In the genomic region with DNA sequence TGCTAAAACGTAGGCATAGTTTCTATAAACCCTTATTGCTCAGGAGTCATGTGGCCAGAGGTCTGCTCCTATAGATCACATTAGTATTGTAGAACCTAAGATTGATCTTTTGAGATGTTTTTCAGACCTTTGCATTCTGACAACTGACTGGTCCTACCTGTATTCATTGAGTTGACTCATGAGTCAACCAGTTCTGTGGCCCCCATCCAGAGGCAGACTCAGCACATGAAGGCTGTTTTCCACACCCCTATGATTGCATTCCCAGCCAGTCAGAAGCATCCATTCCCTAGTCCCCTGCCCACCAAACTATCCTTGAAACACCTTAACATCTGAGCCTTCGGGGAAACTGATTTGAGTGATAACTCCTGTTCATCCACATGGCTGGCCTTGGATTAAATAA, we compare ENCODE assay signal across 20 cellular contexts.
DNase-seq lines count a peak whose midpoint lies in the region; ATAC-seq, FAIRE-seq and TF ChIP-seq lines count a peak whose summit lies in the region.
"Had no signal": no experiment of that assay in that cellular context is flagged by ENCODE, and none has a peak within 500 bp of the region (broad histone marks: within the 10 kb centered on the region; RNA-seq: fewer than 3 reads in every experiment).

No MANE protein-coding gene starts in this region.

- H3K4me1 Mint-ChIP-seq in HFFc6 (ENCODE audit: low read depth) = no peaks in the 10 kb centered on the region
- H3K4me1 Mint-ChIP-seq: B cell; CD4-positive, CD25-positive, alpha-beta regulatory T cell had no signal

- no peak overlapping the region for H3K4me3 Mint-ChIP-seq in HFFc6
- H3K4me3 Mint-ChIP-seq: B cell; CD4-positive, CD25-positive, alpha-beta regulatory T cell; CD8-positive, alpha-beta T cell had no signal

- H3K27ac Mint-ChIP-seq in HFFc6 = no peak overlapping the region
- H3K27ac Mint-ChIP-seq: B cell; CD4-positive, CD25-positive, alpha-beta regulatory T cell; CD8-positive, alpha-beta T cell had no signal

- H3K4me3 ChIP-seq in bronchial epithelial cell (ENCODE audit: low read depth, low read length) (no peak overlapping the region), epithelial cell of esophagus (ENCODE audit: low read length) (no peak overlapping the region), iPS-18c (ENCODE audit: insufficient read depth, low read depth, low read length) (peak overlapping the region; percentile 3; the same call in 1 of the 2 replicates)
- H3K4me3 ChIP-seq: BLaER1, GM12878, HAP-1 had no signal

- no peaks in the 10 kb centered on the region for H3K36me3 Mint-ChIP-seq in HFFc6 (ENCODE audit: low read depth)
- H3K36me3 Mint-ChIP-seq: CD4-positive, CD25-positive, alpha-beta regulatory T cell; CD8-positive, alpha-beta T cell had no signal

- DNase-seq in bronchial epithelial cell (ENCODE audit: low read depth) (peak; percentile 54), epithelial cell of esophagus (ENCODE audit: low read depth) (peak; percentile 65), HFFc6 (no peak)
- DNase-seq in activated CD8-positive, alpha-beta memory T cell treated with anti-CD3 and anti-CD28 coated beads, Interleukin-2, amount 50 U/mL, for 48 hours = no peak
- DNase-seq: Caco-2; CD4-positive, CD25-positive, alpha-beta regulatory T cell; DMS 273 treated with DMSO at 0.1 percent for 48 hours; DMS79; EL; GDM1; GOT3 had no signal

- no peak for FAIRE-seq in bronchial epithelial cell (lab: Jason Lieb, UNC)
- FAIRE-seq: GM12878, GM18507, H54 had no signal

- H3K9me3 Mint-ChIP-seq in HFFc6 = peaks cover 44% of the 10 kb centered on the region
- H3K9me3 Mint-ChIP-seq: CD8-positive, alpha-beta T cell had no signal

- H3K27me3 Mint-ChIP-seq in HFFc6 (ENCODE audit: insufficient read depth) = peaks cover 5% of the 10 kb centered on the region; the same call in 1 of the 2 replicates

- H3K36me3 ChIP-seq in bronchial epithelial cell (ENCODE audit: control insufficient read depth, insufficient read depth, low read length) = no peaks in the 10 kb centered on the region
- H3K36me3 ChIP-seq: BLaER1, HAP-1 had no signal

- ATAC-seq in GM21447 (IDR thresholded peaks at IDR 0.05; ENCODE audit: unreplicated experiment) = no peak
- ATAC-seq: CD8-positive, alpha-beta T cell; GM12878 had no signal

- no peaks in the 10 kb centered on the region for H3K9me3 ChIP-seq in iPS-18c (ENCODE audit: control insufficient read depth, insufficient read depth, low read length)
- H3K9me3 ChIP-seq: BLaER1, Caco-2, HAP-1 had no signal

- TF ChIP-seq CTCF in bronchial epithelial cell (IDR thresholded peaks at IDR 0.05; ENCODE audit: insufficient read depth, low read length, severe bottlenecking) = no peak
- TF ChIP-seq CTCF in epithelial cell of esophagus (IDR thresholded peaks at IDR 0.05; ENCODE audit: insufficient read depth, low read depth, low read length, missing control alignments) = no peak
- TF ChIP-seq CTCF in HFFc6 (IDR thresholded peaks at IDR 0.05) = no peak

- H3K27me3 ChIP-seq in bronchial epithelial cell (ENCODE audit: control insufficient read depth, insufficient read depth, low read length) = no peaks in the 10 kb centered on the region
- H3K27me3 ChIP-seq: BLaER1 had no signal

Comparison
In these comparisons a context has a peak if more than half of its experiments do, and no peak if none do; other contexts are left out.
1. DNase-seq: peak in bronchial epithelial cell (single experiment) and epithelial cell of esophagus (single experiment); none in activated CD8-positive, alpha-beta memory T cell treated with anti-CD3 and anti-CD28 coated beads, Interleukin-2, amount 50 U/mL, for 48 hours (single experiment) and HFFc6 (single experiment).